In the genomic region with DNA sequence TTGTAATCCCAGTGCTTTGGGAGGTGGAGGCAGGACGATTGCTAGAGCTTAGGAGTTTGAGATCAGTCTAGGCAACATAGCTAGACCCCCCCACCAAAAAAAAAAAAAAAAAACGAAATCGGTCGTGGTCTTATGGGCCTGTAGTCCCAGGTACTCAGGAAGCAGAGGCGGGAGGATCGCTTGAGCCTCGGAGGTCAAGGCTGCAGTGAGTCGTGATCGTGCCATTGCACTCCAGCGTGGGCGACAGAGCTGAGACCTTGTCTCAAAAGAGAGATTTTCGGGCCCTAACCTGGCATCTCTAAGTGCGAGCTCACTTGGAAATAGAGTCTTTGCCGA, we compare ENCODE assay signal across 1 cellular context.
TF ChIP-seq lines count a peak whose summit lies in the region.

No MANE protein-coding gene starts in this region.

TF ChIP-seq in H1, 55 proteins besides CTCF, POLR2A, EP300 and RAD21:
- no peak for TF ChIP-seq SP4 (IDR thresholded peaks at IDR 0.05; ENCODE audit: low read length)
- TF ChIP-seq, protein P1, sequence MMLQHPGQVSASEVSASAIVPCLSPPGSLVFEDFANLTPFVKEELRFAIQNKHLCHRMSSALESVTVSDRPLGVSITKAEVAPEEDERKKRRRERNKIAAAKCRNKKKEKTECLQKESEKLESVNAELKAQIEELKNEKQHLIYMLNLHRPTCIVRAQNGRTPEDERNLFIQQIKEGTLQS (IDR thresholded peaks at IDR 0.05; ENCODE audit: insufficient read depth, low read depth, low read length): no peak
- TF ChIP-seq GABPA (IDR thresholded peaks at IDR 0.05; ENCODE audit: borderline replicate concordance, insufficient read depth, low read length): no peak
- TF ChIP-seq POLR2AphosphoS5 (IDR thresholded peaks at IDR 0.05; ENCODE audit: low read depth, low read length): no peak
- TF ChIP-seq RXRA (IDR thresholded peaks at IDR 0.05; ENCODE audit: insufficient read depth, low read depth, low read length): no peak
- TF ChIP-seq PHF8 (conservative IDR thresholded peaks at IDR 0.05; ENCODE audit: low read depth, low read length): no peak
- no peak for TF ChIP-seq ZNF274 (IDR thresholded peaks at IDR 0.05; ENCODE audit: borderline replicate concordance, extremely low read depth, low read length)
- TF ChIP-seq TAF7 (optimal IDR thresholded peaks at IDR 0.05; ENCODE audit: borderline replicate concordance, low read depth, low read length): no peak
- TF ChIP-seq, protein P2, sequence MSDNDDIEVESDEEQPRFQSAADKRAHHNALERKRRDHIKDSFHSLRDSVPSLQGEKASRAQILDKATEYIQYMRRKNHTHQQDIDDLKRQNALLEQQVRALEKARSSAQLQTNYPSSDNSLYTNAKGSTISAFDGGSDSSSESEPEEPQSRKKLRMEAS (IDR thresholded peaks at IDR 0.05): no peak
- no peak for TF ChIP-seq HDAC6 (IDR thresholded peaks at IDR 0.05; ENCODE audit: low read depth, low read length)
- no peak for TF ChIP-seq JUND (IDR thresholded peaks at IDR 0.05; ENCODE audit: low read length)
